12 cellular contexts compared by ENCODE assay signal in the genomic region with DNA sequence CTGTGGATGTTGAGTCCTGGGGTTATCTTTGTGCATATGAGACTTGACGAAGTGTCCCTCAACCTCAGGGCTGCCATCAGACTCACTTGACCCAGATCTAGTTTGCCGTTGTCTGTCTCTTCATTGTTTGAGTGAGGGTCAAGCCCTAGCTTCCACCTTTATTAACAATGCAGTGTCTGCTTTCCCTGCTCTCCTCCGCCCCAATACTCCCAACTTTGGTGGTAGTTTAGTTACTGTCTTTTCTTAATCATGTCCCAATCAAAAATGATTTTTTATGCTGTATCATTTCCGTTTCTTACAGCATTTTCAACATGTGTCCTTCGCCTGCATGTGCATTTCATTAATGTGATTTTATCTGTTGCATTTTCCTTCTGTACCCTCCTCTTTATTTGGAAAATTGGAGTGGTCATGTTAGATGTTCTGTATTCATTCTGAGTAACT. TPM values are rescaled to one million over a fixed set of nuclear protein-coding genes. Genes with fewer than 3 reads are reported as not detected.
DNase-seq lines count a peak whose midpoint lies in the region; ATAC-seq, FAIRE-seq and TF ChIP-seq lines count a peak whose summit lies in the region.
"Had no signal": no experiment of that assay in that cellular context is flagged by ENCODE, and none has a peak within 500 bp of the region (broad histone marks: within the 10 kb centered on the region; RNA-seq: fewer than 3 reads in every experiment).

No MANE protein-coding gene starts in this region.

- peaks cover 68% of the 10 kb centered on the region for H3K4me1 ChIP-seq in CD4-positive, alpha-beta memory T cell (ENCODE audit: insufficient read depth, low read length)
- H3K4me1 ChIP-seq in HUES64 (ENCODE audit: insufficient read depth, low read length) (peaks cover 23% of the 10 kb centered on the region), astrocyte (ENCODE audit: insufficient read depth, low read length) (peaks cover 19% of the 10 kb centered on the region)

- peaks cover 57% of the 10 kb centered on the region for H4K20me1 ChIP-seq in astrocyte (ENCODE audit: insufficient read depth, low read length)

- H3K27me3 Mint-ChIP-seq in CD4-positive, alpha-beta memory T cell, result no peaks in the 10 kb centered on the region
- H3K27me3 Mint-ChIP-seq in astrocyte (ENCODE audit: low read depth, unreplicated experiment), result no peaks in the 10 kb centered on the region
- H3K27me3 Mint-ChIP-seq in naive B cell, result no peaks in the 10 kb centered on the region

- WGBS in HUES64, result 84% methylated on average over 5 of the region's 5 CpGs

- H3K27me3 ChIP-seq in CD4-positive, alpha-beta memory T cell (ENCODE audit: insufficient read depth, low read length), result no peaks in the 10 kb centered on the region
- H3K27me3 ChIP-seq in HUES64 (ENCODE audit: insufficient read depth, low read length) (peaks cover 12% of the 10 kb centered on the region; the same call in 1 of the 2 replicates), astrocyte (ENCODE audit: insufficient read depth, low read length) (no peaks in the 10 kb centered on the region)
- H3K27me3 ChIP-seq: tibial artery had no signal

- H3K27ac Mint-ChIP-seq in CD4-positive, alpha-beta memory T cell, result peak overlapping the region in 4 of 7 donors; percentile 25 to 73 (median 36)
- H3K27ac Mint-ChIP-seq in astrocyte (ENCODE audit: unreplicated experiment) (no peak overlapping the region), naive B cell (peak overlapping the region in 2 of 6 donors; percentile 32 to 73)

- no peak overlapping the region for H3K4me3 ChIP-seq in CD4-positive, alpha-beta memory T cell (ENCODE audit: low read length in 2 of 2)
- peak overlapping the region; percentile 93; the same call in 1 of the 2 replicates for H3K4me3 ChIP-seq in HUES64 (ENCODE audit: low read length)
- H3K4me3 ChIP-seq in astrocyte (ENCODE audit: insufficient read depth, low read depth, low read length), result no peak overlapping the region
- H3K4me3 ChIP-seq: tibial artery had no signal

- peaks cover 70% of the 10 kb centered on the region for H3K79me2 ChIP-seq in astrocyte (ENCODE audit: insufficient read depth, low read length)

- H3K27ac ChIP-seq in CD4-positive, alpha-beta memory T cell (ENCODE audit: low read depth, low read length), result no peak overlapping the region
- H3K27ac ChIP-seq in HUES64 (ENCODE audit: low read depth, low read length) (no peak overlapping the region), astrocyte (ENCODE audit: low read depth, low read length) (no peak overlapping the region)
- H3K27ac ChIP-seq: tibial artery had no signal

- peak overlapping the region; percentile 98 for H3K4me2 ChIP-seq in astrocyte (ENCODE audit: low read length)

- POLR2A ChIA-PET in CD4-positive, alpha-beta memory T cell (lab: Charles Lee; ENCODE audit: partially characterized antibody), result no interaction called here

- H3K9ac ChIP-seq in HUES64 (ENCODE audit: low read depth, low read length) (no peak overlapping the region), astrocyte (ENCODE audit: low read length) (no peak overlapping the region)

- no peak overlapping the region for H2AFZ ChIP-seq in astrocyte (ENCODE audit: low read depth, low read length)

- H3K9me3 Mint-ChIP-seq in CD4-positive, alpha-beta memory T cell, result no peaks in the 10 kb centered on the region
- H3K9me3 Mint-ChIP-seq in astrocyte (ENCODE audit: unreplicated experiment), result no peaks in the 10 kb centered on the region
- no peaks in the 10 kb centered on the region for H3K9me3 Mint-ChIP-seq in naive B cell

- TF ChIP-seq CTCF in astrocyte (IDR thresholded peaks at IDR 0.05; ENCODE audit: insufficient read depth, low read depth, low read length), result no peak

- H3K36me3 Mint-ChIP-seq in CD4-positive, alpha-beta memory T cell, result peaks cover 0 to 14% of the 10 kb centered on the region in 2 donors
- H3K36me3 Mint-ChIP-seq in astrocyte (ENCODE audit: low read depth, unreplicated experiment), result no peaks in the 10 kb centered on the region
- H3K36me3 Mint-ChIP-seq in naive B cell, result no peaks in the 10 kb centered on the region

- CTCF ChIA-PET in CD4-positive, alpha-beta memory T cell (lab: Charles Lee; ENCODE audit: partially characterized antibody), result interaction anchor here (0.6 to 4.6 kb wide), 6 partner anchors 15 to 199 kb away, joined by 3 to 37 read pairs (median 3); no protein-coding TSS in a partner anchor

- no peak for DNase-seq in CD4-positive, alpha-beta memory T cell
- DNase-seq in astrocyte (ENCODE audit: low read depth) (no peak), naive B cell (no peak), AG20443 (ENCODE audit: low spot score) (no peak), EL (no peak), HCEC 1CT (no peak), DMS79 (lab: John Stamatoyannopoulos, UW) (no peak)
- DNase-seq: NCI-H510A treated with DMSO at 0.1 percent for 48 hours; occipital lobe; stimulated activated CD4-positive, alpha-beta T cell treated with anti-CD3 and anti-CD28 coated beads, Interleukin-4, amount 100 ng/mL, for 1 hour; tibial artery had no signal

- no peaks in the 10 kb centered on the region for H3K36me3 ChIP-seq in CD4-positive, alpha-beta memory T cell (ENCODE audit: insufficient read depth, low read length)
- H3K36me3 ChIP-seq in HUES64 (ENCODE audit: insufficient read depth, low read length), result no peaks in the 10 kb centered on the region
- no peaks in the 10 kb centered on the region for H3K36me3 ChIP-seq in astrocyte (ENCODE audit: insufficient read depth, low read length)
- H3K36me3 ChIP-seq: tibial artery had no signal

- H3K4me3 Mint-ChIP-seq in CD4-positive, alpha-beta memory T cell, result peak overlapping the region; percentile 15 to 99 (median 92)
- H3K4me3 Mint-ChIP-seq in astrocyte (ENCODE audit: unreplicated experiment) (peak overlapping the region; percentile 94), naive B cell (peak overlapping the region in 7 of 8 donors; percentile 8 to 100 (median 57))

- no peak for ATAC-seq in naive B cell (ENCODE audit: low read depth in 2 of 2)

- no peaks in the 10 kb centered on the region for H3K9me3 ChIP-seq in CD4-positive, alpha-beta memory T cell (ENCODE audit: control insufficient read depth in 1 of 2, low read length in 2 of 2)
- H3K9me3 ChIP-seq in HUES64 (ENCODE audit: insufficient read depth, low read depth, low read length) (no peaks in the 10 kb centered on the region), astrocyte (ENCODE audit: insufficient read depth, low read depth, low read length) (no peaks in the 10 kb centered on the region)
- H3K9me3 ChIP-seq: tibial artery had no signal

- H3K4me1 Mint-ChIP-seq in CD4-positive, alpha-beta memory T cell, result peaks cover 48 to 75% (median 57%) of the 10 kb centered on the region in 4 donors
- H3K4me1 Mint-ChIP-seq in astrocyte (ENCODE audit: low read depth, unreplicated experiment) (peaks cover 18% of the 10 kb centered on the region), naive B cell (peaks cover 55 to 67% (median 64%) of the 10 kb centered on the region in 3 donors)

- no peak for FAIRE-seq in astrocyte (lab: Jason Lieb, UNC)

- intact Hi-C loops in CD4-positive, alpha-beta memory T cell (cut with micrococcal nuclease), result loop anchor here (10.0 kb wide), 1 partner anchor 1540 kb away; a partner anchor contains a TSS

RNA-seq across cellular contexts. Expression of a gene that starts 2.1 kb away (rescaled TPM):
- 10 to 100 TPM; 34.8 to 39.2 TPM for total RNA-seq in CD4-positive, alpha-beta memory T cell
- 10 to 100 TPM; 55.1 to 77.2 TPM for polyA plus RNA-seq in CD4-positive, alpha-beta memory T cell
- 68.7 TPM for polyA plus RNA-seq in HUES64 (2013, experiment 1 of 2)
- polyA plus RNA-seq in HUES64 (2013, experiment 2 of 2), result 68.2 TPM
- 53.4 and 54.0 TPM in 2 replicates for total RNA-seq in astrocyte
- 100 to 1,000 TPM in 1 of 6 donors, 10 to 100 TPM in 5; 64.4 to 100 (median 76.7) TPM for polyA plus RNA-seq in naive B cell (ENCODE audit: low read depth in 6 of 6)
